ENCODE assay signal across 2 cellular contexts in genomic region chr20:59232618-59233017, GRCh38.
A peak's percentile ranks its signal among the peaks of the same experiment; 100 is the strongest.
TF ChIP-seq lines count a peak whose summit lies in the region.

No MANE protein-coding gene starts in this region.

TF ChIP-seq in HepG2, 621 proteins besides CTCF, POLR2A, EP300 and RAD21:
- peak; percentile 81 for TF ChIP-seq ATF7 (IDR thresholded peaks at IDR 0.05)
- no peak for TF ChIP-seq ATF7 (CRISPR knock-in tag; IDR thresholded peaks at IDR 0.05)
- TF ChIP-seq EZH2 (conservative IDR thresholded peaks at IDR 0.05; ENCODE audit: low read depth, low read length) = no peak
TF ChIP-seq in HepG2: peak in this region for 1.

TF ChIP-seq in K562, 482 proteins besides CTCF, POLR2A, EP300 and RAD21:
- TF ChIP-seq NCOA2 (IDR thresholded peaks at IDR 0.05; ENCODE audit: partially characterized antibody in 2 of 2) (no peak), GATA2 (CRISPR knock-in tag; IDR thresholded peaks at IDR 0.05) (no peak), ZNF280B (CRISPR knock-in tag; IDR thresholded peaks at IDR 0.05) (no peak), ATF7 (IDR thresholded peaks at IDR 0.05) (peak; percentile 66; the same call in 1 of the 2 replicates), MTA1 (IDR thresholded peaks at IDR 0.05; ENCODE audit: borderline replicate concordance) (no peak), FUS (optimal IDR thresholded peaks at IDR 0.05; ENCODE audit: low read depth, low read length) (no peak), ZNF407 (IDR thresholded peaks at IDR 0.05; ENCODE audit: low read depth) (no peak), HES1 (IDR thresholded peaks at IDR 0.05; ENCODE audit: low read depth) (no peak), CUX1 (CRISPR knock-in tag; IDR thresholded peaks at IDR 0.05) (no peak), ATF3 (IDR thresholded peaks at IDR 0.05) (peak; percentile 33), ATF3 (CRISPR knock-in tag; conservative IDR thresholded peaks at IDR 0.05) (no peak)
